Comparison of ENCODE assay signal across 16 cellular contexts in the genomic region with DNA sequence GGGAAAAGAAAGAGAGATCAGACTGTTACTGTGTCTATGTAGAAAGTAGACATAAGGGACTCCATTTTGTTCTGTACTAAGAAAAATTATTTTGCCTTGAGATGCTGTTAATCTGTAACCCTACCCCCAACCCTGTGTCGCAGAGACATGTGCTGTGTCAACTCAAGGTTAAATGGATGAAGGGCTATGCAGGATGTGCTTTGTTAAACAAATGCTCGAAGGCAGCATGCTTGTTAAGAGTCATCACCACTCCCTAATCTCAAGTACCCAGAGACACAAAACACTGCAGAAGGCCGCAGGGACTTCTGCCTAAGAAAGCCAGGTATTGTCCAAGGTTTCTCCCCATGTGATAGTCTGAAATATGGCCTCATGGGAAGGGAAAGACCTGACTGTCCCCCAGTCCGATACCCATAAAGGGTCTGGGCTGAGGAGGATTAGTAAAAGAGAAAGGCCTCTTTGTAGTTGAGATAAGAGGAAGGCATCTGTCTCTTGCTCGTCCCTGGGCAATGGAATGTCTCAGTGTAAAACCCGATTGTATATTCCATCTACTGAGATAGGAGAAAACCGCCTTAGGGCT. TPM values are rescaled to one million over a fixed set of nuclear protein-coding genes. Genes with fewer than 3 reads are reported as not detected.
"Had no signal": no experiment of that assay in that cellular context is flagged by ENCODE, and none has a peak within 500 bp of the region (broad histone marks: within the 10 kb centered on the region; RNA-seq: fewer than 3 reads in every experiment).

No MANE protein-coding gene starts in this region.

RNA-seq across cellular contexts. Expression of a gene that starts 30.3 kb away (rescaled TPM):
- total RNA-seq: activated B cell treated with CpG ODN at 0.5 μM for 24 hours; activated CD4-positive, alpha-beta memory T cell treated with anti-CD3 and anti-CD28 coated beads for 36 hours; activated naive CD4-positive, alpha-beta T cell treated with anti-CD3 and anti-CD28 coated beads for 36 hours; activated naive CD4-positive, alpha-beta T cell treated with anti-CD3 and anti-CD28 coated beads, Interleukin-2, amount 50 U/mL, for 72 hours; activated T-cell treated with anti-CD3 and anti-CD28 coated beads, Interleukin-2, amount 50 U/mL, for 4 hours; activated T-helper 1 cell treated with anti-CD3 and anti-CD28 coated beads, Interleukin-12 subunit alpha, Interleukin-12 subunit beta, Interleukin-2, Interleukin-4 antibody, amounts not matched to agents 30 ng/mL and 10 ng/mL and 1 ng/mL, durations not matched to agents 14 hours and 24 hours and 36 hours; adrenal gland; astrocyte; body of pancreas; breast epithelium; cardiac septum; PC-3; Peyer's patch; SJSA1; T-cell; T-helper 17 cell had no signal
- polyA plus RNA-seq: adrenal gland had no signal

RNA-seq across cellular contexts. Expression of a gene that starts 35.4 kb away (rescaled TPM):
- total RNA-seq: activated B cell treated with CpG ODN at 0.5 μM for 24 hours; activated CD4-positive, alpha-beta memory T cell treated with anti-CD3 and anti-CD28 coated beads for 36 hours; activated naive CD4-positive, alpha-beta T cell treated with anti-CD3 and anti-CD28 coated beads for 36 hours; activated naive CD4-positive, alpha-beta T cell treated with anti-CD3 and anti-CD28 coated beads, Interleukin-2, amount 50 U/mL, for 72 hours; activated T-cell treated with anti-CD3 and anti-CD28 coated beads, Interleukin-2, amount 50 U/mL, for 4 hours; activated T-helper 1 cell treated with anti-CD3 and anti-CD28 coated beads, Interleukin-12 subunit alpha, Interleukin-12 subunit beta, Interleukin-2, Interleukin-4 antibody, amounts not matched to agents 30 ng/mL and 10 ng/mL and 1 ng/mL, durations not matched to agents 14 hours and 24 hours and 36 hours; adrenal gland; astrocyte; body of pancreas; breast epithelium; cardiac septum; PC-3; Peyer's patch; SJSA1; T-cell; T-helper 17 cell had no signal
- polyA plus RNA-seq: adrenal gland had no signal

RNA-seq across cellular contexts. Expression of a gene that starts 45.7 kb away (rescaled TPM):
- total RNA-seq: activated B cell treated with CpG ODN at 0.5 μM for 24 hours; activated CD4-positive, alpha-beta memory T cell treated with anti-CD3 and anti-CD28 coated beads for 36 hours; activated naive CD4-positive, alpha-beta T cell treated with anti-CD3 and anti-CD28 coated beads for 36 hours; activated naive CD4-positive, alpha-beta T cell treated with anti-CD3 and anti-CD28 coated beads, Interleukin-2, amount 50 U/mL, for 72 hours; activated T-cell treated with anti-CD3 and anti-CD28 coated beads, Interleukin-2, amount 50 U/mL, for 4 hours; activated T-helper 1 cell treated with anti-CD3 and anti-CD28 coated beads, Interleukin-12 subunit alpha, Interleukin-12 subunit beta, Interleukin-2, Interleukin-4 antibody, amounts not matched to agents 30 ng/mL and 10 ng/mL and 1 ng/mL, durations not matched to agents 14 hours and 24 hours and 36 hours; adrenal gland; astrocyte; body of pancreas; breast epithelium; cardiac septum; PC-3; Peyer's patch; SJSA1; T-cell; T-helper 17 cell had no signal
- polyA plus RNA-seq: adrenal gland had no signal
